In the genomic region with DNA sequence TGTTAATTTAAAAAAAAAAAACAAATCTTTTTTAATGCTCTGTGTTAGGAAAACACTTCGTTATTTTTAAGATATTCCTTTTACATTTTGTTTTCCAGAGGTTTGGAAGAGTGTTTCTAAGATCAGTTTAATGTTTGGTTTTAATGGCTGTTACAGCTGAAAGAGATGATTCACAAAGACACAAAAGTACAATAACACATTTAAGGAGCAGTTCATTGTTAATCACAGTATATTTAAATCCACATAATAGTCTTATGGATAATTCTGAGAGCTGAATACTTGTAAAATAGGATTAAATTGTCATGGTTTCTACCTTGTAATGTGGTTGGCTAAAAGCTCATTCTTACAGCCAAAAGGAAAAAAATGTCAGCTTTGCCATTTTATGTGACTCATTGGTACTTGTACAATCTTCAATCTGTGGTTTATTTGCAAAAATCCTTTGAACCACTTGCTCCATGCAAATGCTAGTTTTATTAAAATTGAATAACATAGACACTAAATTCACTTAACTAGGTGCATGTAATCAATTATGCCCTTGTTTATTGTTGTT, we compare ENCODE assay signal across 2 cellular contexts.
TF ChIP-seq lines count a peak whose summit lies in the region.

No MANE protein-coding gene starts in this region.

TF ChIP-seq in SK-N-SH, 30 proteins besides CTCF, POLR2A, EP300 and RAD21:
- TF ChIP-seq, protein P1, sequence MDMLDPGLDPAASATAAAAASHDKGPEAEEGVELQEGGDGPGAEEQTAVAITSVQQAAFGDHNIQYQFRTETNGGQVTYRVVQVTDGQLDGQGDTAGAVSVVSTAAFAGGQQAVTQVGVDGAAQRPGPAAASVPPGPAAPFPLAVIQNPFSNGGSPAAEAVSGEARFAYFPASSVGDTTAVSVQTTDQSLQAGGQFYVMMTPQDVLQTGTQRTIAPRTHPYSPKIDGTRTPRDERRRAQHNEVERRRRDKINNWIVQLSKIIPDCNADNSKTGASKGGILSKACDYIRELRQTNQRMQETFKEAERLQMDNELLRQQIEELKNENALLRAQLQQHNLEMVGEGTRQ (IDR thresholded peaks at IDR 0.05; ENCODE audit: borderline replicate concordance, low read depth, low read length): no peak
- TF ChIP-seq FOSL2 (IDR thresholded peaks at IDR 0.05; ENCODE audit: borderline replicate concordance, low read depth): peak; percentile 7; the same call in 1 of the 2 replicates

TF ChIP-seq in SK-N-SH treated with all-trans-retinoic acid at 6 μM for 48 hours, 23 proteins besides CTCF, POLR2A, EP300 and RAD21 (continued from another document):
- TF ChIP-seq OSR1 (CRISPR knock-in tag; IDR thresholded peaks at IDR 0.05) (no peak), ZFP30 (CRISPR knock-in tag; IDR thresholded peaks at IDR 0.05) (no peak), TOX (CRISPR knock-in tag; IDR thresholded peaks at IDR 0.05; ENCODE audit: borderline replicate concordance) (no peak), ZFP3 (CRISPR knock-in tag; IDR thresholded peaks at IDR 0.05) (no peak), RARB (CRISPR knock-in tag; IDR thresholded peaks at IDR 0.05) (no peak), ZC3H10 (CRISPR knock-in tag; IDR thresholded peaks at IDR 0.05) (no peak), CSDC2 (CRISPR knock-in tag; IDR thresholded peaks at IDR 0.05) (no peak), PPARA (CRISPR knock-in tag; IDR thresholded peaks at IDR 0.05; ENCODE audit: borderline replicate concordance) (no peak)
